ENCODE assay signal across 27 cellular contexts in genomic region chr11:29261831-29262230, GRCh38.
"Had no signal": no experiment of that assay in that cellular context is flagged by ENCODE, and none has a peak within 500 bp of the region (broad histone marks: within the 10 kb centered on the region; RNA-seq: fewer than 3 reads in every experiment).

No MANE protein-coding gene starts in this region.

- H3K4me1 ChIP-seq: adrenal gland, esophagus squamous epithelium, gastroesophageal sphincter had no signal

- H3K36me3 ChIP-seq: adrenal gland, esophagus squamous epithelium, gastroesophageal sphincter had no signal

- H3K27me3 ChIP-seq: adrenal gland, esophagus squamous epithelium, gastroesophageal sphincter had no signal

- H3K27ac ChIP-seq: adrenal gland, esophagus squamous epithelium, gastroesophageal sphincter had no signal

- H3K9me3 ChIP-seq: adrenal gland, esophagus squamous epithelium, gastroesophageal sphincter had no signal

- ATAC-seq: activated CD4-positive, alpha-beta T cell treated with anti-CD3 and anti-CD28 coated beads for 36 hours; activated CD8-positive, alpha-beta memory T cell treated with anti-CD3 and anti-CD28 coated beads, Interleukin-2, amount 10 ng/mL, durations not matched to agents 7 days and 5 days; activated CD8-positive, alpha-beta T cell treated with anti-CD3 and anti-CD28 coated beads, Interleukin-2, amount 10 ng/mL, durations not matched to agents 7 days and 5 days; activated naive CD8-positive, alpha-beta T cell treated with anti-CD3 and anti-CD28 coated beads, Interleukin-2, amount 50 U/mL, for 24 hours; effector memory CD8-positive, alpha-beta T cell; gastroesophageal sphincter had no signal

- H3K4me3 ChIP-seq: adrenal gland, esophagus squamous epithelium, gastroesophageal sphincter had no signal

- DNase-seq: activated CD4-positive, alpha-beta memory T cell treated with anti-CD3 and anti-CD28 coated beads for 36 hours; activated CD4-positive, alpha-beta T cell treated with anti-CD3 and anti-CD28 coated beads for 36 hours; activated CD4-positive, alpha-beta T cell treated with anti-CD3 and anti-CD28 coated beads, Interleukin-2, amount 10 ng/mL, durations not matched to agents 24 days and 14 days; activated CD4-positive, CD25-positive, alpha-beta regulatory T cell; activated CD4-positive, CD25-positive, alpha-beta regulatory T cell treated with anti-CD3 and anti-CD28 coated beads, Interleukin-2, amount 50 U/mL, for 72 hours; activated CD8-positive, alpha-beta memory T cell treated with anti-CD3 and anti-CD28 coated beads, Interleukin-2, amount 10 ng/mL, durations not matched to agents 7 days and 5 days; activated CD8-positive, alpha-beta memory T cell treated with anti-CD3 and anti-CD28 coated beads, Interleukin-2, amount 50 U/mL, for 4 hours; activated CD8-positive, alpha-beta T cell treated with anti-CD3 and anti-CD28 coated beads, Interleukin-2, amount 10 ng/mL, durations not matched to agents 7 days and 5 days; activated effector memory CD4-positive, alpha-beta T cell treated with anti-CD3 and anti-CD28 coated beads, Interleukin-2, amount 50 U/mL, for 16 hours; activated naive CD4-positive, alpha-beta T cell treated with anti-CD3 and anti-CD28 coated beads for 36 hours; activated naive CD8-positive, alpha-beta T cell treated with anti-CD3 and anti-CD28 coated beads for 36 hours; activated naive CD8-positive, alpha-beta T cell treated with anti-CD3 and anti-CD28 coated beads, Interleukin-2, amount 50 U/mL, for 24 hours; activated T-cell treated with anti-CD3 and anti-CD28 coated beads, Interleukin-2, amount 50 U/mL, for 1 hour; activated T-cell treated with anti-CD3 and anti-CD28 coated beads, Interleukin-2, amount 50 U/mL, for 48 hours; adrenal gland; amygdala; aorta; caudate nucleus; cortex of kidney; effector CD4-positive, alpha-beta T cell; effector memory CD8-positive, alpha-beta T cell; esophagus squamous epithelium; foreskin melanocyte; head of caudate nucleus; T-helper 2 cell had no signal

- FAIRE-seq: colon had no signal
